25 cellular contexts compared by ENCODE assay signal in genomic region chr9:128118472-128118857, GRCh38. TPM values are rescaled to one million over a fixed set of nuclear protein-coding genes. Genes with fewer than 3 reads are reported as not detected.
A peak's percentile ranks its signal among the peaks of the same experiment; 100 is the strongest.
DNase-seq lines count a peak whose midpoint lies in the region; ATAC-seq and TF ChIP-seq lines count a peak whose summit lies in the region.
"Had no signal": no experiment of that assay in that cellular context is flagged by ENCODE, and none has a peak within 500 bp of the region (broad histone marks: within the 10 kb centered on the region; RNA-seq: fewer than 3 reads in every experiment).

No MANE protein-coding gene starts in this region.

- peak overlapping the region; percentile 50; the same call in 1 of the 2 replicates for H3K4me3 ChIP-seq in iPS-20b (ENCODE audit: low read length)
- H3K4me3 ChIP-seq in transverse colon: no peak overlapping the region
- H3K4me3 ChIP-seq: BLaER1 treated with 17β-estradiol and CSF1 and Interleukin-3, amounts not matched to agents 10 nM and 100 nM; gastroesophageal sphincter; SK-N-MC had no signal

- no peaks in the 10 kb centered on the region for H3K27me3 Mint-ChIP-seq in activated naive CD4-positive, alpha-beta T cell treated with anti-CD3 and anti-CD28 coated beads, Interleukin-2, amount 50 U/mL, for 24 hours
- no peaks in the 10 kb centered on the region for H3K27me3 Mint-ChIP-seq in T-helper 17 cell
- H3K27me3 Mint-ChIP-seq: activated naive CD8-positive, alpha-beta T cell treated with anti-CD3 and anti-CD28 coated beads for 36 hours; IgD-negative memory B cell; type B pancreatic cell had no signal

- in situ Hi-C loops in transverse colon (cut with MboI; ENCODE audit: low pct_ligation_motif_present in 1 of 4, low pct_unique_long_range_greater_than_20kb in 1 of 4, low sequenced_read_pairs in 3 of 4): loop anchor here in 1 of 4 donors (25.0 kb wide), 1 partner anchor 156 kb away; no protein-coding TSS in a partner anchor

- H3K27me3 ChIP-seq in iPS-20b (ENCODE audit: insufficient read depth, low read length): no peaks in the 10 kb centered on the region
- no peaks in the 10 kb centered on the region for H3K27me3 ChIP-seq in transverse colon
- H3K27me3 ChIP-seq: BLaER1 treated with 17β-estradiol and CSF1 and Interleukin-3, amounts not matched to agents 10 nM and 100 nM; esophagus squamous epithelium; gastroesophageal sphincter had no signal

- H3K4me1 ChIP-seq in iPS-20b (ENCODE audit: insufficient read depth, low read length) (no peaks in the 10 kb centered on the region), transverse colon (peaks cover 3 to 28% (median 25%) of the 10 kb centered on the region in 4 donors)

- H3K36me3 Mint-ChIP-seq in activated naive CD4-positive, alpha-beta T cell treated with anti-CD3 and anti-CD28 coated beads, Interleukin-2, amount 50 U/mL, for 24 hours: peaks cover 2% of the 10 kb centered on the region
- no peaks in the 10 kb centered on the region for H3K36me3 Mint-ChIP-seq in activated naive CD4-positive, alpha-beta T cell treated with anti-CD3 and anti-CD28 coated beads, Interleukin-2, amount 50 U/mL, for 72 hours
- H3K36me3 Mint-ChIP-seq in T-helper 17 cell (ENCODE audit: low read depth): no peaks in the 10 kb centered on the region
- H3K36me3 Mint-ChIP-seq: IgD-negative memory B cell had no signal

- H3K27ac ChIP-seq in iPS-20b (ENCODE audit: low read length) (no peak overlapping the region), transverse colon (no peak overlapping the region)
- H3K27ac ChIP-seq: BLaER1 treated with 17β-estradiol and CSF1 and Interleukin-3, amounts not matched to agents 10 nM and 100 nM; esophagus squamous epithelium; SK-N-MC had no signal

- no peak for DNase-seq in activated naive CD4-positive, alpha-beta T cell treated with anti-CD3 and anti-CD28 coated beads, Interleukin-2, amount 50 U/mL, for 72 hours (ENCODE audit: low spot score in 2 of 2)
- peak in 1 of 3 donors; percentile 1 for DNase-seq in T-helper 17 cell
- peak; percentile 4 for DNase-seq in transverse colon
- no peak for DNase-seq in KG1 (lab: John Stamatoyannopoulos, UW)
- DNase-seq in NCI-H2081 treated with DMSO at 0.1 percent for 48 hours (lab: John Stamatoyannopoulos, UW): no peak
- DNase-seq: activated CD4-positive, CD25-positive, alpha-beta regulatory T cell treated with anti-CD3 and anti-CD28 coated beads, Interleukin-2, amount 50 U/mL, for 72 hours; activated naive CD8-positive, alpha-beta T cell treated with anti-CD3 and anti-CD28 coated beads for 36 hours; DND-41; effector memory CD4-positive, alpha-beta T cell; esophagus squamous epithelium; kidney glomerular epithelial cell; NCI-H2107; NCI-H510A had no signal

- TF ChIP-seq EP300 in transverse colon (IDR thresholded peaks at IDR 0.05; ENCODE audit: low read depth): no peak

- peaks cover 26% of the 10 kb centered on the region for H3K36me3 ChIP-seq in iPS-20b (ENCODE audit: insufficient read depth, low read depth, low read length)
- peaks cover 0 to 14% (median 6%) of the 10 kb centered on the region in 4 donors for H3K36me3 ChIP-seq in transverse colon

- H3K27ac Mint-ChIP-seq in activated naive CD4-positive, alpha-beta T cell treated with anti-CD3 and anti-CD28 coated beads, Interleukin-2, amount 50 U/mL, for 24 hours: peak overlapping the region; percentile 68
- H3K27ac Mint-ChIP-seq in activated naive CD4-positive, alpha-beta T cell treated with anti-CD3 and anti-CD28 coated beads, Interleukin-2, amount 50 U/mL, for 72 hours: no peak overlapping the region
- H3K27ac Mint-ChIP-seq in T-helper 17 cell: peak overlapping the region; percentile 84
- H3K27ac Mint-ChIP-seq: activated naive CD8-positive, alpha-beta T cell treated with anti-CD3 and anti-CD28 coated beads for 36 hours; activated T-helper 1 cell treated with anti-CD3 and anti-CD28 coated beads, Interleukin-12 subunit alpha, Interleukin-12 subunit beta, Interleukin-2, Interleukin-4 antibody, amounts not matched to agents 30 ng/mL and 10 ng/mL and 1 ng/mL, durations not matched to agents 14 hours and 24 hours and 36 hours had no signal

- TF ChIP-seq POLR2A in transverse colon (IDR thresholded peaks at IDR 0.05): no peak

- WGBS in transverse colon (ENCODE audit: low coverage in 1 of 2), 2 donors: 50 to 57% methylated on average over 2 to 3 of the region's 3 CpGs

- intact Hi-C loops in transverse colon (cut with DNase I; ENCODE audit: low total_unique reads): loop anchor here (10.0 kb wide), 1 partner anchor 84 kb away; no protein-coding TSS in a partner anchor

- no peaks in the 10 kb centered on the region for H3K9me3 Mint-ChIP-seq in activated naive CD4-positive, alpha-beta T cell treated with anti-CD3 and anti-CD28 coated beads, Interleukin-2, amount 50 U/mL, for 24 hours
- H3K9me3 Mint-ChIP-seq in activated naive CD4-positive, alpha-beta T cell treated with anti-CD3 and anti-CD28 coated beads, Interleukin-2, amount 50 U/mL, for 72 hours: no peaks in the 10 kb centered on the region
- H3K9me3 Mint-ChIP-seq: activated naive CD8-positive, alpha-beta T cell treated with anti-CD3 and anti-CD28 coated beads for 36 hours; activated T-helper 1 cell treated with anti-CD3 and anti-CD28 coated beads, Interleukin-12 subunit alpha, Interleukin-12 subunit beta, Interleukin-2, Interleukin-4 antibody, amounts not matched to agents 30 ng/mL and 10 ng/mL and 1 ng/mL, durations not matched to agents 14 hours and 24 hours and 36 hours; IgD-negative memory B cell; type B pancreatic cell had no signal

- peak overlapping the region; percentile 26; the same call in 1 of the 2 replicates for H3K9ac ChIP-seq in iPS-20b (ENCODE audit: low read depth, low read length)

- no peak for TF ChIP-seq CTCF in transverse colon (IDR thresholded peaks at IDR 0.05)

- H3K9me3 ChIP-seq in T-helper 17 cell (ENCODE audit: control insufficient read depth, low read length, poor library complexity, severe bottlenecking): no peaks in the 10 kb centered on the region
- H3K9me3 ChIP-seq in iPS-20b (ENCODE audit: insufficient read depth, low read depth, low read length): no peaks in the 10 kb centered on the region
- no peaks in the 10 kb centered on the region for H3K9me3 ChIP-seq in transverse colon
- H3K9me3 ChIP-seq: BLaER1 treated with 17β-estradiol and CSF1 and Interleukin-3, amounts not matched to agents 10 nM and 100 nM; Caco-2; esophagus squamous epithelium; gastroesophageal sphincter had no signal

- peaks cover 8% of the 10 kb centered on the region for H3K4me1 Mint-ChIP-seq in activated naive CD4-positive, alpha-beta T cell treated with anti-CD3 and anti-CD28 coated beads, Interleukin-2, amount 50 U/mL, for 24 hours
- H3K4me1 Mint-ChIP-seq in T-helper 17 cell: peaks cover 8% of the 10 kb centered on the region

- H3K4me3 Mint-ChIP-seq in activated naive CD4-positive, alpha-beta T cell treated with anti-CD3 and anti-CD28 coated beads, Interleukin-2, amount 50 U/mL, for 24 hours: no peak overlapping the region
- no peak overlapping the region for H3K4me3 Mint-ChIP-seq in T-helper 17 cell
- H3K4me3 Mint-ChIP-seq: activated naive CD8-positive, alpha-beta T cell treated with anti-CD3 and anti-CD28 coated beads for 36 hours; activated T-helper 1 cell treated with anti-CD3 and anti-CD28 coated beads, Interleukin-12 subunit alpha, Interleukin-12 subunit beta, Interleukin-2, Interleukin-4 antibody, amounts not matched to agents 30 ng/mL and 10 ng/mL and 1 ng/mL, durations not matched to agents 14 hours and 24 hours and 36 hours had no signal

- ATAC-seq in activated naive CD4-positive, alpha-beta T cell treated with anti-CD3 and anti-CD28 coated beads, Interleukin-2, amount 50 U/mL, for 72 hours: no peak
- ATAC-seq in T-helper 17 cell: no peak
- no peak for ATAC-seq in HG03095 (IDR thresholded peaks at IDR 0.05; ENCODE audit: unreplicated experiment)

RNA-seq across cellular contexts. Expression of gene PTGES2, which starts 9.1 kb away (rescaled TPM):
- 10 to 100 TPM in 1 of 2 donors, 1 to 10 TPM in 1; 6.6 to 50.6 TPM for total RNA-seq in activated naive CD4-positive, alpha-beta T cell treated with anti-CD3 and anti-CD28 coated beads, Interleukin-2, amount 50 U/mL, for 72 hours
- total RNA-seq in T-helper 17 cell (10 to 100 TPM; 46.4 to 58.2 TPM), transverse colon (100 to 1,000 TPM; 109 to 434 (median 164) TPM)

RNA-seq across cellular contexts. Expression of gene LCN2, which starts 30.8 kb away (rescaled TPM):
- not detected for total RNA-seq in activated naive CD4-positive, alpha-beta T cell treated with anti-CD3 and anti-CD28 coated beads, Interleukin-2, amount 50 U/mL, for 72 hours
- total RNA-seq in T-helper 17 cell (1 to 10 TPM in 1 of 2 donors, not detected in 1; 9.3 TPM), transverse colon (100 to 1,000 TPM in 1 of 4 donors, 10 to 100 TPM in 2, 1 to 10 TPM in 1; 8.6 to 115 (median 37.3) TPM)
- total RNA-seq: activated naive CD8-positive, alpha-beta T cell treated with anti-CD3 and anti-CD28 coated beads for 36 hours; activated T-helper 1 cell treated with anti-CD3 and anti-CD28 coated beads, Interleukin-12 subunit alpha, Interleukin-12 subunit beta, Interleukin-2, Interleukin-4 antibody, amounts not matched to agents 30 ng/mL and 10 ng/mL and 1 ng/mL, durations not matched to agents 14 hours and 24 hours and 36 hours; Caco-2; lung microvascular endothelial cell; osteocyte had no signal

RNA-seq across cellular contexts. Expression of gene BBLN, which starts 41.6 kb away (rescaled TPM):
- total RNA-seq in activated naive CD4-positive, alpha-beta T cell treated with anti-CD3 and anti-CD28 coated beads, Interleukin-2, amount 50 U/mL, for 72 hours: 10 to 100 TPM; 67.6 to 82.2 TPM
- total RNA-seq in T-helper 17 cell (10 to 100 TPM; 71.0 to 87.9 TPM), transverse colon (100 to 1,000 TPM in 3 of 4 donors, 10 to 100 TPM in 1; 97.3 to 178 (median 149) TPM)

RNA-seq across cellular contexts. Expression of gene SLC25A25, which starts 50.4 kb away (rescaled TPM):
- 10 to 100 TPM; 10.9 to 19.0 TPM for total RNA-seq in activated naive CD4-positive, alpha-beta T cell treated with anti-CD3 and anti-CD28 coated beads, Interleukin-2, amount 50 U/mL, for 72 hours
- total RNA-seq in T-helper 17 cell (10 to 100 TPM; 16.3 to 20.4 TPM), transverse colon (10 to 100 TPM; 25.5 to 35.5 (median 32.5) TPM)

RNA-seq across cellular contexts. Expression of gene NAIF1, which starts 51.3 kb away (rescaled TPM):
- total RNA-seq in activated naive CD4-positive, alpha-beta T cell treated with anti-CD3 and anti-CD28 coated beads, Interleukin-2, amount 50 U/mL, for 72 hours: 10 to 100 TPM in 1 of 2 donors, 1 to 10 TPM in 1; 9.8 to 12.7 TPM
- 10 to 100 TPM; 11.6 to 15.2 TPM for total RNA-seq in T-helper 17 cell
- total RNA-seq in transverse colon: 10 to 100 TPM in 3 of 4 donors, under 1 TPM in 1; 0.60 to 23.2 (median 14.0) TPM

Comparison
In these comparisons a context has a peak if more than half of its experiments do, and no peak if none do; other contexts are left out.
1. H3K27ac Mint-ChIP-seq: peak in activated naive CD4-positive, alpha-beta T cell treated with anti-CD3 and anti-CD28 coated beads, Interleukin-2, amount 50 U/mL, for 24 hours (single experiment) and T-helper 17 cell (single experiment); none in activated naive CD4-positive, alpha-beta T cell treated with anti-CD3 and anti-CD28 coated beads, Interleukin-2, amount 50 U/mL, for 72 hours (0 of 2).